8 cellular contexts compared by ENCODE assay signal in the genomic region with DNA sequence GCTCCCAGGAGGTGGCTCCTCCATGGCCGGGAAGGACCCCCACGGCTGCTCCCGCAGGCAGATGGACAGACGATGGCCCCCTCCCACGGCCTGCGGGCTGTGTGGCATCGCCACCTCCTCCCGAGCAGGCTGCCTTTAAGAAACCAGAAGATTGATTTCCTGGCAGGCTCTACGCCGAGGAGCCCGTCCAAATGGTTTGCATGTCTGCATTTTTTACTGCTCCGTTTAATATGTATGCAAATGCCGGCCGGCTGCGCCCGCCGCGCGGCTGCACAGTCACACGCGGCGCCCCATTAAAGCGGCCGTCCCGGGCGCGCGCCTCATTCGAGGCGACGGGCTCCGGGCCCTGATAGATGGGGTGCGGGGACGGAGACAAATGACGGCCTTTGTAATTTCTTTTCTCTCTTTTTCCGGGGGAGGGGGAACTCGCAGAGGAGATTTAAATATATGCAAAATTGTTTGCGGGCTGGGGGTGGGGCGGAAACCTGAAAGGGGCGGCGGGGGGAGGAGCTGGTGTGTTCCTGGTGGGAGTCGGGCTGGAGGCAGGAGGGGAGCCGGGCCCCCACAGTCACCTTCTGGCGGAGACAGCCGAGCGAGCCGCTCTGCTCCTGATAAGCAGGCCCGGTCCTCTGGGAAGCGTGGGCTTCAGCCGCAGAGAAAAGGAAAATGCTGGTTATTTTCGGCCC.
DNase-seq lines count a peak whose midpoint lies in the region; ATAC-seq and TF ChIP-seq lines count a peak whose summit lies in the region.

No MANE protein-coding gene starts in this region.

- no peak overlapping the region for H3K27ac ChIP-seq in H9 (ENCODE audit: insufficient read length, low read depth, low read length)
- peak overlapping the region; percentile 14 for H3K27ac ChIP-seq in fibroblast of lung (ENCODE audit: insufficient read depth, low read length)
- H3K27ac ChIP-seq in trophoblast cell (ENCODE audit: low read depth, low read length), result no peak overlapping the region

- H4K91ac ChIP-seq in H9 (ENCODE audit: insufficient read length, low read depth, low read length) (no peak overlapping the region), trophoblast cell (ENCODE audit: low read depth, low read length) (peak overlapping the region; percentile 73)

- H3K23ac ChIP-seq in H9 (ENCODE audit: insufficient read length, low read depth, low read length) (no peak overlapping the region), trophoblast cell (ENCODE audit: low read length) (no peak overlapping the region)

- H4K12ac ChIP-seq in trophoblast cell (ENCODE audit: low read depth, low read length), result no peak overlapping the region

- H2BK120ac ChIP-seq in H9 (ENCODE audit: low read depth, low read length, poor library complexity, severe bottlenecking) (no peak overlapping the region), trophoblast cell (ENCODE audit: insufficient read depth, low read length, poor library complexity) (peak overlapping the region; percentile 90)

- peak overlapping the region; percentile 56 to 71 for H3K4me3 Mint-ChIP-seq in H9
- peak overlapping the region; percentile 65 for H3K4me3 Mint-ChIP-seq in activated T-cell treated with anti-CD3 and anti-CD28 coated beads, Interleukin-2, amount 50 U/mL, for 24 hours

- no peak overlapping the region for H4K5ac ChIP-seq in H9 (ENCODE audit: insufficient read length, low read depth, low read length)

- H2BK20ac ChIP-seq in H9 (ENCODE audit: low read depth, low read length, poor library complexity, severe bottlenecking), result no peak overlapping the region

- no peaks in the 10 kb centered on the region; the same call in 1 of the 2 replicates for H3K27me3 Mint-ChIP-seq in H9 (ENCODE audit: low read depth)
- no peaks in the 10 kb centered on the region for H3K27me3 Mint-ChIP-seq in activated T-cell treated with anti-CD3 and anti-CD28 coated beads, Interleukin-2, amount 50 U/mL, for 24 hours

- H3K79me2 ChIP-seq in H9 (ENCODE audit: insufficient read depth, low read length), result no peaks in the 10 kb centered on the region
- H3K79me2 ChIP-seq in fibroblast of lung (ENCODE audit: control insufficient read depth, insufficient read depth, low read length), result no peaks in the 10 kb centered on the region
- H3K79me2 ChIP-seq in trophoblast cell (ENCODE audit: control insufficient read depth, insufficient read depth, low read length, poor library complexity), result peaks cover 5% of the 10 kb centered on the region

- peak overlapping the region in 1 of 4 experiments; percentile 42 for H3K4me3 ChIP-seq in fibroblast of lung (replicated peaks in 1 of 4; ENCODE audit: control extremely low read depth in 1 of 4, insufficient read depth in 1 of 4, low read depth in 3 of 4, low read length in 4 of 4)
- H3K4me3 ChIP-seq in trophoblast cell (ENCODE audit: low read depth, low read length), result peak overlapping the region; percentile 31

- H3K27me3 ChIP-seq in H9 (ENCODE audit: insufficient read depth, low read length), result no peaks in the 10 kb centered on the region
- no peaks in the 10 kb centered on the region for H3K27me3 ChIP-seq in fibroblast of lung (ENCODE audit: control insufficient read depth, insufficient read depth, low read length)
- H3K27me3 ChIP-seq in trophoblast cell (ENCODE audit: insufficient read depth, low read length), result no peaks in the 10 kb centered on the region

- H3K14ac ChIP-seq in H9 (ENCODE audit: insufficient read depth, low read length), result no peak overlapping the region
- H3K14ac ChIP-seq in trophoblast cell (ENCODE audit: low read length), result peak overlapping the region; percentile 47

- H3T11ph ChIP-seq in H9 (ENCODE audit: low read length), result no peak overlapping the region

- H2AFZ ChIP-seq in H9 (ENCODE audit: low read length), result no peak overlapping the region
- H2AFZ ChIP-seq in fibroblast of lung (ENCODE audit: low read length), result no peak overlapping the region
- peak overlapping the region; percentile 37 for H2AFZ ChIP-seq in trophoblast cell (ENCODE audit: insufficient read depth, low read length, poor library complexity)

- H3K79me1 ChIP-seq in H9 (ENCODE audit: insufficient read depth, low read depth, low read length, poor library complexity, severe bottlenecking) (no peaks in the 10 kb centered on the region), trophoblast cell (ENCODE audit: low read length) (peaks cover 58% of the 10 kb centered on the region)

- H3K9ac ChIP-seq in H9 (ENCODE audit: extremely low read depth, insufficient read length, low read length) (no peak overlapping the region), fibroblast of lung (ENCODE audit: insufficient read depth, low read length) (no peak overlapping the region), trophoblast cell (ENCODE audit: low read length) (peak overlapping the region; percentile 28)

- no peak overlapping the region for H2BK15ac ChIP-seq in H9 (ENCODE audit: low read depth, low read length)

- H3K18ac ChIP-seq in H9 (ENCODE audit: insufficient read length, low read depth, low read length) (no peak overlapping the region), trophoblast cell (ENCODE audit: low read length) (peak overlapping the region; percentile 53)

- H4K8ac ChIP-seq in H9 (replicated peaks; ENCODE audit: insufficient read length, low read depth, low read length) (no peak overlapping the region), trophoblast cell (ENCODE audit: low read depth, low read length) (peak overlapping the region; percentile 70)

- H3K9me3 ChIP-seq in H9 (ENCODE audit: control insufficient read depth, low read depth, low read length) (no peaks in the 10 kb centered on the region), fibroblast of lung (ENCODE audit: control insufficient read depth, insufficient read depth, low read depth, low read length) (no peaks in the 10 kb centered on the region), trophoblast cell (ENCODE audit: insufficient read depth, low read depth, low read length) (peaks cover 5% of the 10 kb centered on the region)

- no peak overlapping the region for H2BK12ac ChIP-seq in H9 (ENCODE audit: insufficient read length, low read depth, low read length)
- peak overlapping the region; percentile 72 for H2BK12ac ChIP-seq in trophoblast cell (ENCODE audit: low read length)

- no peaks in the 10 kb centered on the region for H3K36me3 Mint-ChIP-seq in H9 (ENCODE audit: insufficient read depth in 1 of 3, low read depth in 3 of 3)
- no peaks in the 10 kb centered on the region for H3K36me3 Mint-ChIP-seq in activated T-cell treated with anti-CD3 and anti-CD28 coated beads, Interleukin-2, amount 50 U/mL, for 24 hours (ENCODE audit: low read depth)

- no peak overlapping the region for H2AK5ac ChIP-seq in H9 (ENCODE audit: insufficient read length, low read length)
- peak overlapping the region; percentile 6 for H2AK5ac ChIP-seq in trophoblast cell (ENCODE audit: low read length)

- H3K56ac ChIP-seq in H9 (ENCODE audit: insufficient read length, low read depth, low read length), result no peak overlapping the region

- no peaks in the 10 kb centered on the region for H4K20me1 ChIP-seq in H9 (ENCODE audit: control insufficient read depth, insufficient read depth, insufficient read length)
- H4K20me1 ChIP-seq in fibroblast of lung (ENCODE audit: control insufficient read depth, extremely low read depth, insufficient read depth, low read length), result no peaks in the 10 kb centered on the region

- peaks cover 34 to 35% of the 10 kb centered on the region in 2 experiments for H3K4me1 Mint-ChIP-seq in H9
- peaks cover 31% of the 10 kb centered on the region for H3K4me1 Mint-ChIP-seq in activated T-cell treated with anti-CD3 and anti-CD28 coated beads, Interleukin-2, amount 50 U/mL, for 24 hours (ENCODE audit: low read depth)

- H2BK5ac ChIP-seq in H9 (ENCODE audit: insufficient read length, low read length) (no peak overlapping the region), trophoblast cell (ENCODE audit: low read depth, low read length, poor library complexity) (peak overlapping the region; percentile 35)

- ATAC-seq in GM21447 (IDR thresholded peaks at IDR 0.05; ENCODE audit: unreplicated experiment), result no peak
- ATAC-seq in HG02852 (IDR thresholded peaks at IDR 0.05; ENCODE audit: unreplicated experiment), result no peak

- H3K23me2 ChIP-seq in H9 (ENCODE audit: insufficient read length, low read depth, low read length, poor library complexity, severe bottlenecking), result peaks cover 3% of the 10 kb centered on the region

- no peaks in the 10 kb centered on the region; a peak in 1 of 5 replicates for H3K9me3 Mint-ChIP-seq in H9
- H3K9me3 Mint-ChIP-seq in activated T-cell treated with anti-CD3 and anti-CD28 coated beads, Interleukin-2, amount 50 U/mL, for 24 hours, result no peaks in the 10 kb centered on the region

- H3K4ac ChIP-seq in H9 (ENCODE audit: low read depth, low read length) (no peak overlapping the region), trophoblast cell (ENCODE audit: low read depth, low read length) (peak overlapping the region; percentile 5)

- no peak overlapping the region; a peak in 2 of 7 replicates for H3K27ac Mint-ChIP-seq in H9
- H3K27ac Mint-ChIP-seq in activated T-cell treated with anti-CD3 and anti-CD28 coated beads, Interleukin-2, amount 50 U/mL, for 24 hours, result peak overlapping the region; percentile 26

- H3K4me1 ChIP-seq in H9 (ENCODE audit: insufficient read depth, low read length), result peaks cover 8% of the 10 kb centered on the region; the same call in 1 of the 2 replicates
- peaks cover 26% of the 10 kb centered on the region for H3K4me1 ChIP-seq in fibroblast of lung (ENCODE audit: control insufficient read depth, extremely low read depth, insufficient read depth, low read length)
- peaks cover 26 to 55% of the 10 kb centered on the region in 2 experiments for H3K4me1 ChIP-seq in trophoblast cell (ENCODE audit: control insufficient read depth in 1 of 2, insufficient read depth in 2 of 2, low read length in 2 of 2)

- no CpG with 5 or more reads among the region's 51 CpGs for WGBS in H9 (ENCODE audit: extremely low coverage, insufficient read length, low lambda C conversion rate)
- WGBS in trophoblast cell (ENCODE audit: extremely low coverage, insufficient coverage, insufficient read length), result no CpG with 5 or more reads among the region's 51 CpGs

- peak; percentile 62 for DNase-seq in H9
- DNase-seq in activated T-cell treated with anti-CD3 and anti-CD28 coated beads, Interleukin-2, amount 50 U/mL, for 24 hours, result peak; percentile 62
- peak; percentile 75 to 89 for DNase-seq in fibroblast of lung (ENCODE audit: low read depth in 2 of 2)
- no peak for DNase-seq in trophoblast cell
- no peak for DNase-seq in NCI-H2081 (lab: John Stamatoyannopoulos, UW)
- DNase-seq in T-helper 9 cell, result no peak

- H3K4me2 ChIP-seq in H9 (ENCODE audit: insufficient read depth, insufficient read length, low read length), result peak overlapping the region; percentile 23
- H3K4me2 ChIP-seq in fibroblast of lung (ENCODE audit: extremely low read depth, insufficient read depth, low read length), result peak overlapping the region; percentile 70
- peak overlapping the region; percentile 59 for H3K4me2 ChIP-seq in trophoblast cell (ENCODE audit: low read length)

- TF ChIP-seq CTCF in H9 (conservative IDR thresholded peaks at IDR 0.05), result no peak
- TF ChIP-seq CTCF in fibroblast of lung (conservative IDR thresholded peaks at IDR 0.05 in 1 of 2, IDR thresholded peaks at IDR 0.05 in 1 of 2; ENCODE audit: low read depth in 1 of 2, low read length in 2 of 2), result no peak

- no peaks in the 10 kb centered on the region for H3K36me3 ChIP-seq in fibroblast of lung (ENCODE audit: control insufficient read depth, insufficient read depth, low read length)
- H3K36me3 ChIP-seq in trophoblast cell (ENCODE audit: control insufficient read depth in 1 of 2, insufficient read depth in 2 of 2, low read length in 2 of 2), result peaks cover 0 to 2% of the 10 kb centered on the region in 2 experiments

Comparison
In these comparisons a context has a peak if more than half of its experiments do, and no peak if none do; other contexts are left out.
1. DNase-seq: peak in H9 (single experiment), activated T-cell treated with anti-CD3 and anti-CD28 coated beads, Interleukin-2, amount 50 U/mL, for 24 hours (single experiment) and fibroblast of lung (2 of 2); none in trophoblast cell (0 of 2), NCI-H2081 (0 of 2) and T-helper 9 cell (single experiment).
2. Peak in every context shown above with its lines, with median percentiles within 50 percentile points of each other: H3K4me2 ChIP-seq.